Comparison of ENCODE assay signal across 11 cellular contexts in genomic region chr7:100079024-100079560, GRCh38. TPM values are rescaled to one million over a fixed set of nuclear protein-coding genes. Genes with fewer than 3 reads are reported as not detected.
DNase-seq lines count a peak whose midpoint lies in the region; ATAC-seq and TF ChIP-seq lines count a peak whose summit lies in the region.
"Had no signal": no experiment of that assay in that cellular context is flagged by ENCODE, and none has a peak within 500 bp of the region (broad histone marks: within the 10 kb centered on the region; RNA-seq: fewer than 3 reads in every experiment).

No MANE protein-coding gene starts in this region.

- H3K4me3 Mint-ChIP-seq in activated CD4-positive, alpha-beta T cell treated with anti-CD3 and anti-CD28 coated beads, Interleukin-2, amount 10 ng/mL, durations not matched to agents 7 days and 5 days, result peak overlapping the region; percentile 17
- H3K4me3 Mint-ChIP-seq in activated CD8-positive, alpha-beta T cell treated with anti-CD3 and anti-CD28 coated beads, Interleukin-2, amount 10 ng/mL, durations not matched to agents 7 days and 5 days, result no peak overlapping the region
- peak overlapping the region in 1 of 2 donors; percentile 0 for H3K4me3 Mint-ChIP-seq in effector memory CD8-positive, alpha-beta T cell

- peak overlapping the region; percentile 93 for H3K27ac ChIP-seq in smooth muscle cell (ENCODE audit: low read depth)
- no peak overlapping the region for H3K27ac ChIP-seq in effector memory CD4-positive, alpha-beta T cell (ENCODE audit: insufficient read depth, low read length, poor library complexity, severe bottlenecking)
- no peak overlapping the region for H3K27ac ChIP-seq in tibial artery

- H3K9me3 Mint-ChIP-seq in activated CD4-positive, alpha-beta T cell treated with anti-CD3 and anti-CD28 coated beads, Interleukin-2, amount 10 ng/mL, durations not matched to agents 7 days and 5 days, result peaks cover 9% of the 10 kb centered on the region
- H3K9me3 Mint-ChIP-seq in activated CD8-positive, alpha-beta T cell treated with anti-CD3 and anti-CD28 coated beads, Interleukin-2, amount 10 ng/mL, durations not matched to agents 7 days and 5 days (ENCODE audit: insufficient read depth), result no peaks in the 10 kb centered on the region
- no peaks in the 10 kb centered on the region for H3K9me3 Mint-ChIP-seq in effector memory CD8-positive, alpha-beta T cell

- intact Hi-C loops in tibial artery (cut with DNase I; ENCODE audit: low total_unique reads), result no loop called here

- WGBS in smooth muscle cell (ENCODE audit: low lambda C conversion rate), result 96% methylated on average over 7 of the region's 7 CpGs

- H3K79me2 ChIP-seq in smooth muscle cell (ENCODE audit: low read depth), result peaks cover 72% of the 10 kb centered on the region

- H3K36me3 ChIP-seq in smooth muscle cell (ENCODE audit: low read depth), result peaks cover 26% of the 10 kb centered on the region
- peaks cover 40% of the 10 kb centered on the region for H3K36me3 ChIP-seq in effector memory CD4-positive, alpha-beta T cell (ENCODE audit: control insufficient read depth, insufficient read depth, low read length)
- peaks cover 33 to 53% (median 41%) of the 10 kb centered on the region in 3 donors for H3K36me3 ChIP-seq in tibial artery

- no peak overlapping the region for H3K27ac Mint-ChIP-seq in activated CD4-positive, alpha-beta T cell treated with anti-CD3 and anti-CD28 coated beads, Interleukin-2, amount 10 ng/mL, durations not matched to agents 7 days and 5 days
- peak overlapping the region; percentile 17 for H3K27ac Mint-ChIP-seq in activated CD8-positive, alpha-beta T cell treated with anti-CD3 and anti-CD28 coated beads, Interleukin-2, amount 10 ng/mL, durations not matched to agents 7 days and 5 days
- H3K27ac Mint-ChIP-seq in effector memory CD8-positive, alpha-beta T cell, result no peak overlapping the region

- POLR2A ChIA-PET in activated CD4-positive, alpha-beta T cell treated with anti-CD3 and anti-CD28 coated beads, Interleukin-2, amount 10 ng/mL, durations not matched to agents 7 days and 5 days (lab: Charles Lee), result no interaction called here
- POLR2A ChIA-PET in activated CD8-positive, alpha-beta T cell treated with anti-CD3 and anti-CD28 coated beads, Interleukin-2, amount 10 ng/mL, durations not matched to agents 7 days and 5 days (lab: Charles Lee), result no interaction called here

- H3K36me3 Mint-ChIP-seq in activated CD4-positive, alpha-beta T cell treated with anti-CD3 and anti-CD28 coated beads, Interleukin-2, amount 10 ng/mL, durations not matched to agents 7 days and 5 days (ENCODE audit: low read depth), result peaks cover 41% of the 10 kb centered on the region
- peaks cover 41% of the 10 kb centered on the region for H3K36me3 Mint-ChIP-seq in activated CD8-positive, alpha-beta T cell treated with anti-CD3 and anti-CD28 coated beads, Interleukin-2, amount 10 ng/mL, durations not matched to agents 7 days and 5 days (ENCODE audit: low read depth)
- peaks cover 63% of the 10 kb centered on the region for H3K36me3 Mint-ChIP-seq in effector memory CD8-positive, alpha-beta T cell (ENCODE audit: insufficient read depth)

- H2AFZ ChIP-seq in smooth muscle cell (ENCODE audit: low read depth), result no peak overlapping the region

- H3K27me3 ChIP-seq in smooth muscle cell (ENCODE audit: low read depth), result no peaks in the 10 kb centered on the region
- no peaks in the 10 kb centered on the region for H3K27me3 ChIP-seq in effector memory CD4-positive, alpha-beta T cell (replicated peaks; ENCODE audit: control insufficient read depth, insufficient read depth, low read length, poor library complexity, severe bottlenecking)
- no peaks in the 10 kb centered on the region for H3K27me3 ChIP-seq in tibial artery

- no peak for TF ChIP-seq CTCF in smooth muscle cell (IDR thresholded peaks at IDR 0.05; ENCODE audit: borderline replicate concordance, insufficient read depth, poor library complexity, severe bottlenecking)
- TF ChIP-seq CTCF in tibial artery (IDR thresholded peaks at IDR 0.05), result no peak

- peak overlapping the region; percentile 100 for H3K4me2 ChIP-seq in smooth muscle cell

- no peaks in the 10 kb centered on the region for H3K27me3 Mint-ChIP-seq in activated CD4-positive, alpha-beta T cell treated with anti-CD3 and anti-CD28 coated beads, Interleukin-2, amount 10 ng/mL, durations not matched to agents 7 days and 5 days
- peaks cover 3% of the 10 kb centered on the region for H3K27me3 Mint-ChIP-seq in activated CD8-positive, alpha-beta T cell treated with anti-CD3 and anti-CD28 coated beads, Interleukin-2, amount 10 ng/mL, durations not matched to agents 7 days and 5 days (ENCODE audit: low read depth)
- H3K27me3 Mint-ChIP-seq in effector memory CD8-positive, alpha-beta T cell, result no peaks in the 10 kb centered on the region

- H3K4me3 ChIP-seq in smooth muscle cell (no peak overlapping the region), tibial artery (no peak overlapping the region)
- H3K4me3 ChIP-seq in effector memory CD4-positive, alpha-beta T cell (ENCODE audit: insufficient read depth, low read depth, low read length, poor library complexity, severe bottlenecking), result no peak overlapping the region

- H3F3A ChIP-seq in smooth muscle cell (ENCODE audit: low read depth), result no peaks in the 10 kb centered on the region

- CTCF ChIA-PET in activated CD4-positive, alpha-beta T cell treated with anti-CD3 and anti-CD28 coated beads, Interleukin-2, amount 10 ng/mL, durations not matched to agents 7 days and 5 days (lab: Charles Lee), result interaction anchor here (0.6 to 1.2 kb wide), 3 partner anchors 44 to 702 kb away, joined by 3 to 5 read pairs (median 4); no protein-coding TSS in a partner anchor
- CTCF ChIA-PET in activated CD8-positive, alpha-beta T cell treated with anti-CD3 and anti-CD28 coated beads, Interleukin-2, amount 10 ng/mL, durations not matched to agents 7 days and 5 days (lab: Charles Lee), result interaction anchor here (1.2 to 1.8 kb wide), 2 partner anchors 8 to 38 kb away, joined by 3 to 5 read pairs; no protein-coding TSS in a partner anchor

- no peak for ATAC-seq in activated CD8-positive, alpha-beta T cell treated with anti-CD3 and anti-CD28 coated beads, Interleukin-2, amount 10 ng/mL, durations not matched to agents 7 days and 5 days
- no peak for ATAC-seq in effector memory CD8-positive, alpha-beta T cell (replicated peaks)

- H3K4me1 Mint-ChIP-seq in activated CD4-positive, alpha-beta T cell treated with anti-CD3 and anti-CD28 coated beads, Interleukin-2, amount 10 ng/mL, durations not matched to agents 7 days and 5 days, result peaks cover 31% of the 10 kb centered on the region
- peaks cover 25% of the 10 kb centered on the region for H3K4me1 Mint-ChIP-seq in activated CD8-positive, alpha-beta T cell treated with anti-CD3 and anti-CD28 coated beads, Interleukin-2, amount 10 ng/mL, durations not matched to agents 7 days and 5 days (ENCODE audit: low read depth)
- H3K4me1 Mint-ChIP-seq in effector memory CD8-positive, alpha-beta T cell (ENCODE audit: low read depth in 2 of 2), result peaks cover 25 to 34% of the 10 kb centered on the region in 2 donors

- no peak overlapping the region for H3K9ac ChIP-seq in smooth muscle cell (ENCODE audit: low read depth)

- no peak for DNase-seq in activated CD4-positive, alpha-beta T cell treated with anti-CD3 and anti-CD28 coated beads, Interleukin-2, amount 10 ng/mL, durations not matched to agents 7 days and 5 days
- no peak for DNase-seq in activated CD4-positive, alpha-beta T cell treated with anti-CD3 and anti-CD28 coated beads for 48 hours
- DNase-seq in activated CD8-positive, alpha-beta T cell treated with anti-CD3 and anti-CD28 coated beads, Interleukin-2, amount 10 ng/mL, durations not matched to agents 7 days and 5 days, result no peak
- DNase-seq in islet precursor cell (peak; percentile 39), smooth muscle cell (lab: John Stamatoyannopoulos, UW; ENCODE audit: unreplicated experiment) (no peak), tibial artery (no peak)
- no peak for DNase-seq in effector memory CD8-positive, alpha-beta T cell
- DNase-seq in effector memory CD4-positive, alpha-beta T cell, result no peak
- DNase-seq: aorta, EL, NCI-H1694 treated with DMSO at 0.1 percent for 48 hours had no signal

- H3K9me3 ChIP-seq in smooth muscle cell (replicated peaks; ENCODE audit: low read depth), result no peaks in the 10 kb centered on the region
- H3K9me3 ChIP-seq in effector memory CD4-positive, alpha-beta T cell (ENCODE audit: control insufficient read depth, low read length), result no peaks in the 10 kb centered on the region
- H3K9me3 ChIP-seq in tibial artery, result no peaks in the 10 kb centered on the region

- peaks cover 28% of the 10 kb centered on the region for H4K20me1 ChIP-seq in smooth muscle cell (ENCODE audit: low read depth)

- H3K4me1 ChIP-seq in smooth muscle cell (ENCODE audit: low read depth) (peaks cover 12% of the 10 kb centered on the region), tibial artery (peaks cover 5 to 40% (median 25%) of the 10 kb centered on the region in 4 donors)
- H3K4me1 ChIP-seq in effector memory CD4-positive, alpha-beta T cell (ENCODE audit: control insufficient read depth, insufficient read depth, low read length, poor library complexity, severe bottlenecking), result peaks cover 14% of the 10 kb centered on the region

RNA-seq across cellular contexts. Expression of gene ZNF3, which starts 2.4 kb away (rescaled TPM):
- total RNA-seq in activated CD4-positive, alpha-beta T cell treated with anti-CD3 and anti-CD28 coated beads, Interleukin-2, amount 10 ng/mL, durations not matched to agents 7 days and 5 days, result 10 to 100 TPM; 24.5 to 28.3 TPM
- total RNA-seq in activated CD8-positive, alpha-beta T cell treated with anti-CD3 and anti-CD28 coated beads, Interleukin-2, amount 10 ng/mL, durations not matched to agents 7 days and 5 days, result 10 to 100 TPM; 20.9 to 21.8 TPM
- 21.2 and 21.6 TPM in 2 replicates for total RNA-seq in smooth muscle cell
- polyA plus RNA-seq in smooth muscle cell, result 22.0 and 25.2 TPM in 2 replicates

RNA-seq across cellular contexts. Expression of gene COPS6, which starts 9.7 kb away (rescaled TPM):
- 10 to 100 TPM; 80.6 to 97.1 TPM for total RNA-seq in activated CD4-positive, alpha-beta T cell treated with anti-CD3 and anti-CD28 coated beads, Interleukin-2, amount 10 ng/mL, durations not matched to agents 7 days and 5 days
- total RNA-seq in activated CD8-positive, alpha-beta T cell treated with anti-CD3 and anti-CD28 coated beads, Interleukin-2, amount 10 ng/mL, durations not matched to agents 7 days and 5 days, result 10 to 100 TPM; 74.0 to 78.3 TPM
- 71.9 and 107 TPM in 2 replicates for total RNA-seq in smooth muscle cell
- polyA plus RNA-seq in smooth muscle cell, result 251 and 259 TPM in 2 replicates

RNA-seq across cellular contexts. Expression of gene MCM7, which starts 22.1 kb away (rescaled TPM):
- total RNA-seq in activated CD4-positive, alpha-beta T cell treated with anti-CD3 and anti-CD28 coated beads, Interleukin-2, amount 10 ng/mL, durations not matched to agents 7 days and 5 days, result 100 to 1,000 TPM; 292 to 321 TPM
- total RNA-seq in activated CD8-positive, alpha-beta T cell treated with anti-CD3 and anti-CD28 coated beads, Interleukin-2, amount 10 ng/mL, durations not matched to agents 7 days and 5 days, result 100 to 1,000 TPM; 364 to 375 TPM
- 36.4 and 47.6 TPM in 2 replicates for total RNA-seq in smooth muscle cell
- polyA plus RNA-seq in smooth muscle cell, result 56.9 and 59.7 TPM in 2 replicates

RNA-seq across cellular contexts. Expression of gene AP4M1, which starts 22.4 kb away (rescaled TPM):
- total RNA-seq in activated CD4-positive, alpha-beta T cell treated with anti-CD3 and anti-CD28 coated beads, Interleukin-2, amount 10 ng/mL, durations not matched to agents 7 days and 5 days, result 10 to 100 TPM; 13.1 to 14.1 TPM
- 10 to 100 TPM; 10.8 to 13.0 TPM for total RNA-seq in activated CD8-positive, alpha-beta T cell treated with anti-CD3 and anti-CD28 coated beads, Interleukin-2, amount 10 ng/mL, durations not matched to agents 7 days and 5 days
- total RNA-seq in smooth muscle cell, result 10.1 and 18.0 TPM in 2 replicates
- polyA plus RNA-seq in smooth muscle cell, result 16.9 and 17.7 TPM in 2 replicates

RNA-seq across cellular contexts. Expression of gene ZSCAN21, which starts 29.5 kb away (rescaled TPM):
- 1 to 10 TPM; 6.6 to 9.1 TPM for total RNA-seq in activated CD4-positive, alpha-beta T cell treated with anti-CD3 and anti-CD28 coated beads, Interleukin-2, amount 10 ng/mL, durations not matched to agents 7 days and 5 days
- 1 to 10 TPM; 5.8 to 7.5 TPM for total RNA-seq in activated CD8-positive, alpha-beta T cell treated with anti-CD3 and anti-CD28 coated beads, Interleukin-2, amount 10 ng/mL, durations not matched to agents 7 days and 5 days
- 11.3 and 12.1 TPM in 2 replicates for total RNA-seq in smooth muscle cell
- 15.3 and 17.5 TPM in 2 replicates for polyA plus RNA-seq in smooth muscle cell
